In the genomic region with DNA sequence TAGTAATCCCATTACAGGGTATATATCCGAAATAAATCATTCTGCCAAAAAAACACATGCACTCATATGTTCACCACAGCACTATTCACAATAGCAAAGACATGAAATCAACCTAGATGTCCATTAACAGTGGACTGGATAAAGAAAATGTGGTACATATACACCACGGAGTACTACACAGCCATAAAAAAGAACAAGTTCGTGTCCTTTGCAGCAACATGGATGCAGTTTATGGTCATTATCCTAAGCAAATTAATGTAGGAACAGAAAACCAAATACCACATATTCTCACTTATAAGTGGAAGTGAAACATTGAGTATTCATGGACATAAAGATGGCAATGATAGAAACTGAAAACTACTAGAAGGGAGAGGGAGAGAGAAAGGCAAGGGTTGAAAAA, we compare ENCODE assay signal across 7 cellular contexts. TPM values are rescaled to one million over a fixed set of nuclear protein-coding genes. Genes with fewer than 3 reads are reported as not detected.
DNase-seq lines count a peak whose midpoint lies in the region; ATAC-seq, FAIRE-seq and TF ChIP-seq lines count a peak whose summit lies in the region.
"Not testable (repeated sequence)": the region's sequence is repeated elsewhere in the genome, so short reads cannot be mapped to it uniquely, and the experiment has no call there.

No MANE protein-coding gene starts in this region.

- not testable (repeated sequence) for H3K4me2 ChIP-seq in neural progenitor cell

- H3K79me2 ChIP-seq in neural progenitor cell (ENCODE audit: low read depth), result not testable (repeated sequence)

- peaks cover 56% of the 10 kb centered on the region for H3K36me3 Mint-ChIP-seq in CD4-positive, CD25-positive, alpha-beta regulatory T cell
- H3K36me3 Mint-ChIP-seq in T-cell, result peaks cover 52% of the 10 kb centered on the region
- peaks cover 25% of the 10 kb centered on the region for H3K36me3 Mint-ChIP-seq in activated naive CD4-positive, alpha-beta T cell treated with anti-CD3 and anti-CD28 coated beads, Interleukin-2, amount 50 U/mL, for 24 hours
- H3K36me3 Mint-ChIP-seq in naive thymus-derived CD4-positive, alpha-beta T cell, result peaks cover 12 to 66% (median 51%) of the 10 kb centered on the region in 5 donors
- H3K36me3 Mint-ChIP-seq in neural progenitor cell, result not testable (repeated sequence)

- H3K27me3 Mint-ChIP-seq in CD4-positive, CD25-positive, alpha-beta regulatory T cell; T-cell; activated naive CD4-positive, alpha-beta T cell treated with anti-CD3 and anti-CD28 coated beads, Interleukin-2, amount 50 U/mL, for 24 hours; naive thymus-derived CD4-positive, alpha-beta T cell; neural progenitor cell (ENCODE audit: insufficient read depth, low read depth): not testable (repeated sequence)

- intact Hi-C loops in naive thymus-derived CD4-positive, alpha-beta T cell (cut with micrococcal nuclease), result not testable (repeated sequence)

- H3K27ac ChIP-seq in CD4-positive, CD25-positive, alpha-beta regulatory T cell (ENCODE audit: insufficient read depth, low read length, poor library complexity, severe bottlenecking); naive thymus-derived CD4-positive, alpha-beta T cell (ENCODE audit: low read depth, low read length); neural progenitor cell: not testable (repeated sequence)

- H3K27me3 ChIP-seq in CD4-positive, CD25-positive, alpha-beta regulatory T cell (ENCODE audit: control insufficient read depth, insufficient read depth, low read length); naive thymus-derived CD4-positive, alpha-beta T cell (ENCODE audit: control insufficient read depth in 2 of 2, insufficient read depth in 2 of 2, low read length in 2 of 2); neural progenitor cell: not testable (repeated sequence)

- H3K9me3 Mint-ChIP-seq in CD4-positive, CD25-positive, alpha-beta regulatory T cell; T-cell; activated naive CD4-positive, alpha-beta T cell treated with anti-CD3 and anti-CD28 coated beads, Interleukin-2, amount 50 U/mL, for 24 hours; naive thymus-derived CD4-positive, alpha-beta T cell: not testable (repeated sequence)
- peaks cover 12% of the 10 kb centered on the region for H3K9me3 Mint-ChIP-seq in neural progenitor cell

- H3K27ac Mint-ChIP-seq in CD4-positive, CD25-positive, alpha-beta regulatory T cell, result peak overlapping the region; percentile 27 to 78 (median 66)
- peak overlapping the region; percentile 34 to 60 for H3K27ac Mint-ChIP-seq in T-cell
- H3K27ac Mint-ChIP-seq in activated naive CD4-positive, alpha-beta T cell treated with anti-CD3 and anti-CD28 coated beads, Interleukin-2, amount 50 U/mL, for 24 hours, result peak overlapping the region; percentile 38
- H3K27ac Mint-ChIP-seq in naive thymus-derived CD4-positive, alpha-beta T cell, result peak overlapping the region in 6 of 9 donors; percentile 8 to 78 (median 56)
- H3K27ac Mint-ChIP-seq in neural progenitor cell, result not testable (repeated sequence)

- FAIRE-seq in GM12892 (lab: Jason Lieb, UNC) (peak; percentile 36), HTR-8/SVneo (lab: Jason Lieb, UNC) (peak; percentile 33)

- peaks cover 38% of the 10 kb centered on the region for H3K4me1 ChIP-seq in CD4-positive, CD25-positive, alpha-beta regulatory T cell (ENCODE audit: control insufficient read depth, insufficient read depth, low read length, poor library complexity, severe bottlenecking)
- peaks cover 15 to 26% of the 10 kb centered on the region in 2 donors for H3K4me1 ChIP-seq in naive thymus-derived CD4-positive, alpha-beta T cell (ENCODE audit: control insufficient read depth in 2 of 2, insufficient read depth in 2 of 2, low read length in 2 of 2)
- H3K4me1 ChIP-seq in neural progenitor cell, result peaks cover 21% of the 10 kb centered on the region

- peaks cover 45% of the 10 kb centered on the region for H3K36me3 ChIP-seq in CD4-positive, CD25-positive, alpha-beta regulatory T cell (ENCODE audit: control insufficient read depth, insufficient read depth, low read length)
- H3K36me3 ChIP-seq in naive thymus-derived CD4-positive, alpha-beta T cell (ENCODE audit: control insufficient read depth in 2 of 3, insufficient read depth in 3 of 3, low read length in 3 of 3); neural progenitor cell: not testable (repeated sequence)

- TF ChIP-seq POLR2A in GM12892 (IDR thresholded peaks at IDR 0.05; ENCODE audit: low read depth, low read length), result not testable (repeated sequence)

- not testable (repeated sequence) for H3K9ac ChIP-seq in neural progenitor cell

- H2AFZ ChIP-seq in neural progenitor cell (replicated peaks), result not testable (repeated sequence)

- not testable (repeated sequence) for DNase-seq in CD4-positive, CD25-positive, alpha-beta regulatory T cell; GM12892 (ENCODE audit: insufficient read length); HTR-8/SVneo (ENCODE audit: insufficient read length, low spot score); T-cell; naive thymus-derived CD4-positive, alpha-beta T cell; neural progenitor cell (ENCODE audit: low spot score)

- not testable (repeated sequence) for ATAC-seq in CD4-positive, CD25-positive, alpha-beta regulatory T cell (ENCODE audit: low read depth in 2 of 2); T-cell (replicated peaks in 1 of 4); naive thymus-derived CD4-positive, alpha-beta T cell

- H4K20me1 ChIP-seq in neural progenitor cell (ENCODE audit: low read depth), result not testable (repeated sequence)

- CTCF ChIA-PET in T-cell (lab: Charles Lee), result not testable (repeated sequence)
- CTCF ChIA-PET in naive thymus-derived CD4-positive, alpha-beta T cell (lab: Charles Lee), result interaction anchor here (0.7 kb wide), 1 partner anchor 155 kb away, joined by 5 read pairs; no protein-coding TSS in a partner anchor

- H3K4me3 ChIP-seq in CD4-positive, CD25-positive, alpha-beta regulatory T cell (ENCODE audit: low read depth, low read length); naive thymus-derived CD4-positive, alpha-beta T cell (ENCODE audit: low read length); neural progenitor cell: not testable (repeated sequence)

- not testable (repeated sequence) for H3K9me3 ChIP-seq in CD4-positive, CD25-positive, alpha-beta regulatory T cell (ENCODE audit: control insufficient read depth in 2 of 2, low read length in 2 of 2); naive thymus-derived CD4-positive, alpha-beta T cell (ENCODE audit: control insufficient read depth in 2 of 3, low read length in 3 of 3); neural progenitor cell (ENCODE audit: low read depth)

- peak overlapping the region in 1 of 4 donors; percentile 9 for H3K4me3 Mint-ChIP-seq in CD4-positive, CD25-positive, alpha-beta regulatory T cell
- H3K4me3 Mint-ChIP-seq in T-cell, result peak overlapping the region in 1 of 3 donors; percentile 3
- H3K4me3 Mint-ChIP-seq in activated naive CD4-positive, alpha-beta T cell treated with anti-CD3 and anti-CD28 coated beads, Interleukin-2, amount 50 U/mL, for 24 hours, result not testable (repeated sequence)
- peak overlapping the region in 1 of 10 donors; percentile 23 for H3K4me3 Mint-ChIP-seq in naive thymus-derived CD4-positive, alpha-beta T cell
- peak overlapping the region; percentile 63 for H3K4me3 Mint-ChIP-seq in neural progenitor cell

- peaks cover 18 to 96% (median 66%) of the 10 kb centered on the region in 4 donors for H3K4me1 Mint-ChIP-seq in CD4-positive, CD25-positive, alpha-beta regulatory T cell
- H3K4me1 Mint-ChIP-seq in T-cell, result peaks cover 74 to 89% (median 88%) of the 10 kb centered on the region in 3 donors
- H3K4me1 Mint-ChIP-seq in activated naive CD4-positive, alpha-beta T cell treated with anti-CD3 and anti-CD28 coated beads, Interleukin-2, amount 50 U/mL, for 24 hours, result peaks cover 87% of the 10 kb centered on the region
- H3K4me1 Mint-ChIP-seq in naive thymus-derived CD4-positive, alpha-beta T cell, result peaks cover 41 to 97% (median 84%) of the 10 kb centered on the region in 7 donors
- H3K4me1 Mint-ChIP-seq in neural progenitor cell, result peaks cover 42% of the 10 kb centered on the region

- POLR2A ChIA-PET in T-cell (lab: Charles Lee), result interaction anchor here in 1 of 2 donors (0.6 to 1.0 kb wide), 3 partner anchors 8 to 37 kb away, joined by 3 to 10 read pairs (median 3); no protein-coding TSS in a partner anchor
- POLR2A ChIA-PET in naive thymus-derived CD4-positive, alpha-beta T cell (lab: Charles Lee), result interaction anchor here (1.5 kb wide), 1 partner anchor 11 kb away, joined by 3 read pairs; no protein-coding TSS in a partner anchor

- not testable (repeated sequence) for H3F3A ChIP-seq in neural progenitor cell (ENCODE audit: low read depth)

- TF ChIP-seq CTCF in neural progenitor cell (IDR thresholded peaks at IDR 0.05), result not testable (repeated sequence)

RNA-seq across cellular contexts. Expression of gene CEP85L, which starts 49.9 kb away (rescaled TPM):
- total RNA-seq in CD4-positive, CD25-positive, alpha-beta regulatory T cell, result 96.4 TPM
- 10 to 100 TPM; 19.3 to 32.0 (median 26.5) TPM for polyA plus RNA-seq in CD4-positive, CD25-positive, alpha-beta regulatory T cell
- 11.5 TPM for polyA plus RNA-seq in GM12892 (2012; ENCODE audit: missing spikeins)
- total RNA-seq in T-cell (100 to 1,000 TPM in 1 of 5 donors, 10 to 100 TPM in 4; 49.7 to 101 (median 53.5) TPM), neural progenitor cell (ENCODE audit: low replicate concordance) (6.0 and 12.6 TPM in 2 replicates)
- total RNA-seq in naive thymus-derived CD4-positive, alpha-beta T cell, result 10 to 100 TPM; 51.1 to 89.1 (median 78.6) TPM
- polyA plus RNA-seq in naive thymus-derived CD4-positive, alpha-beta T cell, result 10 to 100 TPM; 47.3 to 47.8 TPM
